ENCODE assay signal across 16 cellular contexts in the genomic region with DNA sequence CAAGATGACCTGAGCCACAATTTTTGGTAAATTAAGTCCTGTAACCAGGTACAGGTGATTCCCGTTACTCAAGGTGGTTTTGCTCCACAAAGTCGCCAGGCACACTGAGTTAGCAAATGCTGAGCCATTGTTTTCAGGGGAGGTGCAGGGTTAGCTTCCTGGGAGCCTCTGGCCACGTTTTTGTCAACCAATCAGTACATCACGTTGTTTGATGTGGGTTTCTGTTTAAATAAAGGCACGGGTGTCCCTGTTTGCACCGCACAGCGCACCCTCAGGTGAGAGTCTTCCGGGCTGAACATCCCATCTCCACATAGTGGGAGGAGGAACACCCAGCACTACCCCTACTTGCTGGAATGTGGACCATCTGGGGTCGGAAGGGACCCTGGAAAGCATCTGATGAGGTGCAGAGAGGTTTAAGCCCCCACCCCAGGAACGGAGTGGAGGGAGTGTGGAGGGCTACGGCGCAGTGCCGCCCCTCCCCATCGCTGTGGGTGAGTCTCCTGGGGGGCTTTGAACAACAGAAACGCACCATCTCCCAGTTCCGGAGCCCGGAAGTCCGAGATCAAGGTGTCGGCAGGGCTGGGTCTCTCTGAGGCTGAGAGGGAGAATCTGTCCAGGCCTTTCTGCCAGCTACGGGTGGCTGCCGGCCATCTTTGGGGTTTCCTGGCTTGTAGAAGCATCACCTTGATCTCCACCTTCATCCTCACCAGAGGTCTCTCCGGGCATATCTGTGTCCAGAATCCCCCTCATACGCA. TPM values are rescaled to one million over a fixed set of nuclear protein-coding genes. Genes with fewer than 3 reads are reported as not detected.
A peak's percentile ranks its signal among the peaks of the same experiment; 100 is the strongest.
DNase-seq lines count a peak whose midpoint lies in the region; ATAC-seq and TF ChIP-seq lines count a peak whose summit lies in the region.
"Had no signal": no experiment of that assay in that cellular context is flagged by ENCODE, and none has a peak within 500 bp of the region (broad histone marks: within the 10 kb centered on the region; RNA-seq: fewer than 3 reads in every experiment).

No MANE protein-coding gene starts in this region.

- H3K4me1 Mint-ChIP-seq in activated CD4-positive, alpha-beta memory T cell treated with anti-CD3 and anti-CD28 coated beads for 36 hours (ENCODE audit: low read depth): peaks cover 26% of the 10 kb centered on the region
- H3K4me1 Mint-ChIP-seq in activated CD4-positive, alpha-beta memory T cell treated with anti-CD3 and anti-CD28 coated beads, Interleukin-2, amount 10 ng/mL, durations not matched to agents 7 days and 5 days: peaks cover 33% of the 10 kb centered on the region
- H3K4me1 Mint-ChIP-seq in T-cell (peaks cover 26 to 46% (median 45%) of the 10 kb centered on the region in 3 donors), chondrocyte (ENCODE audit: low read depth) (no peaks in the 10 kb centered on the region)

- no peak for TF ChIP-seq CTCF in chondrocyte (IDR thresholded peaks at IDR 0.05)

- H3K36me3 Mint-ChIP-seq in activated CD4-positive, alpha-beta memory T cell treated with anti-CD3 and anti-CD28 coated beads for 36 hours: no peaks in the 10 kb centered on the region
- no peaks in the 10 kb centered on the region for H3K36me3 Mint-ChIP-seq in activated CD4-positive, alpha-beta memory T cell treated with anti-CD3 and anti-CD28 coated beads, Interleukin-2, amount 10 ng/mL, durations not matched to agents 7 days and 5 days (ENCODE audit: low read depth)
- H3K36me3 Mint-ChIP-seq in T-cell (peaks cover 8% of the 10 kb centered on the region), chondrocyte (ENCODE audit: low read depth) (no peaks in the 10 kb centered on the region)

- H3K27me3 Mint-ChIP-seq in activated CD4-positive, alpha-beta memory T cell treated with anti-CD3 and anti-CD28 coated beads for 36 hours: no peaks in the 10 kb centered on the region
- H3K27me3 Mint-ChIP-seq in activated CD4-positive, alpha-beta memory T cell treated with anti-CD3 and anti-CD28 coated beads, Interleukin-2, amount 10 ng/mL, durations not matched to agents 7 days and 5 days: no peaks in the 10 kb centered on the region
- no peaks in the 10 kb centered on the region for H3K27me3 Mint-ChIP-seq in T-cell
- peaks cover 3% of the 10 kb centered on the region for H3K27me3 Mint-ChIP-seq in chondrocyte (ENCODE audit: low read depth)
- H3K27me3 Mint-ChIP-seq: CD4-positive, alpha-beta T cell had no signal

- intact Hi-C loops in activated CD4-positive, alpha-beta memory T cell treated with anti-CD3 and anti-CD28 coated beads for 36 hours (cut with micrococcal nuclease): loop anchor here (2.0 to 5.0 kb wide), 2 partner anchors 16 to 37 kb away; no protein-coding TSS in a partner anchor
- intact Hi-C loops in posterior vena cava (cut with DNase I): no loop called here

- no peak overlapping the region for H3K27ac Mint-ChIP-seq in activated CD4-positive, alpha-beta memory T cell treated with anti-CD3 and anti-CD28 coated beads for 36 hours
- no peak overlapping the region for H3K27ac Mint-ChIP-seq in activated CD4-positive, alpha-beta memory T cell treated with anti-CD3 and anti-CD28 coated beads, Interleukin-2, amount 10 ng/mL, durations not matched to agents 7 days and 5 days
- H3K27ac Mint-ChIP-seq in T-cell (peak overlapping the region; percentile 8 to 14), chondrocyte (ENCODE audit: unreplicated experiment) (no peak overlapping the region)
- H3K27ac Mint-ChIP-seq: CD4-positive, alpha-beta T cell had no signal

- POLR2A ChIA-PET in activated CD4-positive, alpha-beta memory T cell treated with anti-CD3 and anti-CD28 coated beads for 36 hours (lab: Charles Lee): no interaction called here
- POLR2A ChIA-PET in activated CD4-positive, alpha-beta memory T cell treated with anti-CD3 and anti-CD28 coated beads, Interleukin-2, amount 10 ng/mL, durations not matched to agents 7 days and 5 days (lab: Charles Lee): no interaction called here
- POLR2A ChIA-PET in T-cell (lab: Charles Lee): no interaction called here

- no peaks in the 10 kb centered on the region for H3K9me3 Mint-ChIP-seq in activated CD4-positive, alpha-beta memory T cell treated with anti-CD3 and anti-CD28 coated beads for 36 hours
- no peaks in the 10 kb centered on the region for H3K9me3 Mint-ChIP-seq in activated CD4-positive, alpha-beta memory T cell treated with anti-CD3 and anti-CD28 coated beads, Interleukin-2, amount 10 ng/mL, durations not matched to agents 7 days and 5 days
- no peaks in the 10 kb centered on the region for H3K9me3 Mint-ChIP-seq in T-cell
- no peaks in the 10 kb centered on the region for H3K9me3 Mint-ChIP-seq in chondrocyte (ENCODE audit: low read depth)
- H3K9me3 Mint-ChIP-seq: CD4-positive, alpha-beta T cell had no signal

- ATAC-seq in T-cell (replicated peaks in 1 of 4) (peak in 2 of 4 experiments; percentile 33 to 48), HG02798 (IDR thresholded peaks at IDR 0.05; ENCODE audit: poor library complexity, unreplicated experiment) (no peak)

- CTCF ChIA-PET in activated CD4-positive, alpha-beta memory T cell treated with anti-CD3 and anti-CD28 coated beads for 36 hours (lab: Charles Lee): no interaction called here
- CTCF ChIA-PET in activated CD4-positive, alpha-beta memory T cell treated with anti-CD3 and anti-CD28 coated beads, Interleukin-2, amount 10 ng/mL, durations not matched to agents 7 days and 5 days (lab: Charles Lee): no interaction called here
- CTCF ChIA-PET in T-cell (lab: Charles Lee): interaction anchor here in 1 of 2 donors (0.5 kb wide), 1 partner anchor 330 kb away, joined by 3 read pairs; no protein-coding TSS in a partner anchor

- no peak overlapping the region for H3K4me3 Mint-ChIP-seq in activated CD4-positive, alpha-beta memory T cell treated with anti-CD3 and anti-CD28 coated beads for 36 hours
- no peak overlapping the region for H3K4me3 Mint-ChIP-seq in activated CD4-positive, alpha-beta memory T cell treated with anti-CD3 and anti-CD28 coated beads, Interleukin-2, amount 10 ng/mL, durations not matched to agents 7 days and 5 days
- H3K4me3 Mint-ChIP-seq in T-cell (no peak overlapping the region), chondrocyte (ENCODE audit: unreplicated experiment) (no peak overlapping the region)
- H3K4me3 Mint-ChIP-seq: CD4-positive, alpha-beta T cell had no signal

- DNase-seq in activated CD4-positive, alpha-beta memory T cell treated with anti-CD3 and anti-CD28 coated beads for 36 hours: peak; percentile 17
- DNase-seq in activated CD4-positive, alpha-beta memory T cell treated with anti-CD3 and anti-CD28 coated beads, Interleukin-2, amount 10 ng/mL, durations not matched to agents 7 days and 5 days: no peak
- no peak for DNase-seq in T-cell
- DNase-seq in chondrocyte (ENCODE audit: low spot score): peak; percentile 65
- peak; percentile 76 for DNase-seq in posterior vena cava (ENCODE audit: low spot score)
- no peak for DNase-seq in GOT3 (lab: John Stamatoyannopoulos, UW)
- DNase-seq in cerebellar nuclear complex (lab: John Stamatoyannopoulos, UW): no peak
- DNase-seq: CD4-positive, alpha-beta T cell; GM23248; IMR-90; Karpas-422; MV-4-11; NCI-H1105 treated with DMSO at 0.1 percent for 48 hours; NCI-H2171; NCI-H526 had no signal

RNA-seq across cellular contexts. Expression of gene PRKAG2, which starts 42.5 kb away (rescaled TPM):
- total RNA-seq in activated CD4-positive, alpha-beta memory T cell treated with anti-CD3 and anti-CD28 coated beads for 36 hours: 10 to 100 TPM; 23.5 to 25.6 TPM
- total RNA-seq in activated CD4-positive, alpha-beta memory T cell treated with anti-CD3 and anti-CD28 coated beads, Interleukin-2, amount 10 ng/mL, durations not matched to agents 7 days and 5 days: 10 to 100 TPM; 25.4 to 33.7 TPM
- total RNA-seq in T-cell (10 to 100 TPM; 43.0 to 59.9 (median 49.3) TPM), chondrocyte (16.1 to 35.4 TPM (median 33.6 TPM) in 3 replicates), posterior vena cava (10 to 100 TPM; 91.8 to 94.2 TPM)

Comparison
In these comparisons a context has a peak if more than half of its experiments do, and no peak if none do; other contexts are left out.
1. DNase-seq: peak in activated CD4-positive, alpha-beta memory T cell treated with anti-CD3 and anti-CD28 coated beads for 36 hours (single experiment), chondrocyte (single experiment) and posterior vena cava (single experiment); none in activated CD4-positive, alpha-beta memory T cell treated with anti-CD3 and anti-CD28 coated beads, Interleukin-2, amount 10 ng/mL, durations not matched to agents 7 days and 5 days (single experiment), T-cell (0 of 34), GOT3 (single experiment) and cerebellar nuclear complex (0 of 2).
2. H3K27ac Mint-ChIP-seq: peak in T-cell (2 of 2); none in activated CD4-positive, alpha-beta memory T cell treated with anti-CD3 and anti-CD28 coated beads for 36 hours (single experiment), activated CD4-positive, alpha-beta memory T cell treated with anti-CD3 and anti-CD28 coated beads, Interleukin-2, amount 10 ng/mL, durations not matched to agents 7 days and 5 days (single experiment) and chondrocyte (single experiment).